In genomic region chr17:28724500-28725165, GRCh38 we compare ENCODE assay signal across 1 cellular context.
TF ChIP-seq lines count a peak whose summit lies in the region.

No MANE protein-coding gene starts in this region.

TF ChIP-seq in IMR-90, 13 proteins besides CTCF, POLR2A, EP300 and RAD21:
- no peak for TF ChIP-seq USF2 (IDR thresholded peaks at IDR 0.05; ENCODE audit: low read depth, low read length)
- no peak for TF ChIP-seq SMC3 (IDR thresholded peaks at IDR 0.05; ENCODE audit: low read depth, low read length)
